19 cellular contexts compared by ENCODE assay signal in genomic region chr15:74132681-74133070, GRCh38. TPM values are rescaled to one million over a fixed set of nuclear protein-coding genes. Genes with fewer than 3 reads are reported as not detected.
DNase-seq lines count a peak whose midpoint lies in the region; ATAC-seq, FAIRE-seq and TF ChIP-seq lines count a peak whose summit lies in the region.
"Had no signal": no experiment of that assay in that cellular context is flagged by ENCODE, and none has a peak within 500 bp of the region (broad histone marks: within the 10 kb centered on the region; RNA-seq: fewer than 3 reads in every experiment).

No MANE protein-coding gene starts in this region.

- no peak overlapping the region for H3K9ac ChIP-seq in IMR-90 (ENCODE audit: low read depth, low read length)
- no peak overlapping the region for H3K9ac ChIP-seq in endothelial cell of umbilical vein (replicated peaks; ENCODE audit: extremely low read depth, insufficient read depth, low read length)
- peak overlapping the region; percentile 100 for H3K9ac ChIP-seq in neural cell (ENCODE audit: low read length)
- H3K9ac ChIP-seq: BLaER1 treated with 17β-estradiol and CSF1 and Interleukin-3, amounts not matched to agents 10 nM and 100 nM had no signal

- WGBS in IMR-90 (ENCODE audit: extremely low coverage in 2 of 2, insufficient read length in 1 of 2), 2 experiments = 7% methylated on average over 17 of the region's 34 CpGs; no CpG with 5 or more reads in 1 of the 2 experiments
- WGBS in body of pancreas, 2 donors = 0 to 9% methylated on average over 6 to 34 of the region's 34 CpGs

- in situ Hi-C loops in IMR-90 (cut with MboI; ENCODE audit: low sequenced_read_pairs) = loop anchor here (5.0 kb wide), 1 partner anchor 155 kb away; no protein-coding TSS in a partner anchor

- intact Hi-C loops in IMR-90 (cut with micrococcal nuclease) (no loop called here), endothelial cell of umbilical vein (cut with micrococcal nuclease) (loop anchor here (5.0 kb wide), 2 partner anchors 160 to 180 kb away; no protein-coding TSS in a partner anchor), body of pancreas (cut with DNase I) (no loop called here)

- H3K9me1 ChIP-seq in IMR-90 (ENCODE audit: insufficient read depth, low read length) (peaks cover 2% of the 10 kb centered on the region), endothelial cell of umbilical vein (replicated peaks; ENCODE audit: control insufficient read depth, extremely low read depth, insufficient read depth, low read length) (no peaks in the 10 kb centered on the region)

- H3K36me3 ChIP-seq in IMR-90 (ENCODE audit: control insufficient read depth, insufficient read depth, low read length) = no peaks in the 10 kb centered on the region
- H3K36me3 ChIP-seq in endothelial cell of umbilical vein (ENCODE audit: control insufficient read depth in 2 of 2, extremely low read depth in 1 of 2, insufficient read depth in 2 of 2, low read length in 2 of 2) = no peaks in the 10 kb centered on the region
- H3K36me3 ChIP-seq in neural cell (ENCODE audit: insufficient read depth, low read length) = peaks cover 31% of the 10 kb centered on the region
- H3K36me3 ChIP-seq in body of pancreas (replicated peaks in 1 of 2; ENCODE audit: insufficient read depth in 1 of 2, low read depth in 2 of 2) = no peaks in the 10 kb centered on the region
- H3K36me3 ChIP-seq: BLaER1 treated with 17β-estradiol and CSF1 and Interleukin-3, amounts not matched to agents 10 nM and 100 nM; prostate gland; thoracic aorta had no signal

- peaks cover 19% of the 10 kb centered on the region; the same call in 1 of the 2 replicates for H4K20me1 ChIP-seq in IMR-90 (ENCODE audit: insufficient read depth, low read length)
- H4K20me1 ChIP-seq in endothelial cell of umbilical vein (replicated peaks; ENCODE audit: control insufficient read depth, extremely low read depth, insufficient read depth, low read length) = no peaks in the 10 kb centered on the region
- no peaks in the 10 kb centered on the region for H4K20me1 ChIP-seq in neural cell (ENCODE audit: insufficient read depth)

- no peak overlapping the region for H4K8ac ChIP-seq in IMR-90 (ENCODE audit: low read depth in 2 of 2, low read length in 2 of 2)

- H3K4me1 ChIP-seq in IMR-90 (ENCODE audit: control insufficient read depth, insufficient read depth, low read length) = no peaks in the 10 kb centered on the region; the same call in 1 of the 2 replicates
- peaks cover 15% of the 10 kb centered on the region for H3K4me1 ChIP-seq in endothelial cell of umbilical vein (ENCODE audit: control insufficient read depth, extremely low read depth, insufficient read depth, low read length)
- peaks cover 44% of the 10 kb centered on the region for H3K4me1 ChIP-seq in body of pancreas

- no peak overlapping the region for H2AK5ac ChIP-seq in IMR-90 (ENCODE audit: low read depth, low read length)

- H2AFZ ChIP-seq in IMR-90 (replicated peaks; ENCODE audit: low read length, poor library complexity) (no peak overlapping the region), endothelial cell of umbilical vein (ENCODE audit: low read depth, low read length) (no peak overlapping the region), neural cell (ENCODE audit: low read depth, low read length) (no peak overlapping the region)

- no peaks in the 10 kb centered on the region for H3K79me2 ChIP-seq in endothelial cell of umbilical vein (ENCODE audit: control insufficient read depth, insufficient read depth, low read length)
- H3K79me2 ChIP-seq in neural cell (replicated peaks; ENCODE audit: insufficient read depth, low read length) = peaks cover 92% of the 10 kb centered on the region

- H4K5ac ChIP-seq in IMR-90 (ENCODE audit: low read depth, low read length) = no peak overlapping the region

- POLR2A ChIA-PET in IMR-90 (lab: Charles Lee; ENCODE audit: unreplicated experiment) (no interaction called here), endothelial cell of umbilical vein (lab: Charles Lee) (no interaction called here)

- no peak for DNase-seq in GM12891 (ENCODE audit: insufficient read length, low spot score)
- DNase-seq in IMR-90 = peak; percentile 24
- no peak for DNase-seq in endothelial cell of umbilical vein (ENCODE audit: low read depth, low spot score)
- no peak for DNase-seq in left lobe of liver (ENCODE audit: low spot score)
- DNase-seq in body of pancreas = no peak
- DNase-seq: activated CD4-positive, CD25-positive, alpha-beta regulatory T cell treated with anti-CD3 and anti-CD28 coated beads, Interleukin-2, amount 50 U/mL, for 72 hours; activated naive CD4-positive, alpha-beta T cell treated with Interleukin-2 at 50 U/mL for 16 hours; DND-41; effector memory CD8-positive, alpha-beta T cell; NCI-H187; NCI-H526 treated with DMSO at 0.1 percent for 48 hours had no signal

- H3K56ac ChIP-seq in IMR-90 (ENCODE audit: extremely low read depth, insufficient read depth, low read length) = no peak overlapping the region

- H3K14ac ChIP-seq in IMR-90 (replicated peaks; ENCODE audit: low read depth, low read length) = no peak overlapping the region

- H3K27ac ChIP-seq in IMR-90 (ENCODE audit: insufficient read depth, low read length) (no peak overlapping the region), endothelial cell of umbilical vein (ENCODE audit: insufficient read depth, low read depth, low read length) (no peak overlapping the region), neural cell (ENCODE audit: low read length) (peak overlapping the region; percentile 100), body of pancreas (no peak overlapping the region)
- H3K27ac ChIP-seq: BLaER1 treated with 17β-estradiol and CSF1 and Interleukin-3, amounts not matched to agents 10 nM and 100 nM; prostate gland; thoracic aorta had no signal

- H3K9me2 ChIP-seq in neural cell (ENCODE audit: insufficient read depth, low read length) = no peaks in the 10 kb centered on the region

- H2BK15ac ChIP-seq in IMR-90 (ENCODE audit: low read depth, low read length) = no peak overlapping the region

- no peak overlapping the region for H3K4me3 ChIP-seq in IMR-90 (ENCODE audit: insufficient read depth, low read depth, low read length)
- no peak overlapping the region for H3K4me3 ChIP-seq in endothelial cell of umbilical vein (replicated peaks in 1 of 3; ENCODE audit: insufficient read depth in 1 of 3, low read depth in 1 of 3, low read length in 3 of 3)
- peak overlapping the region; percentile 95 for H3K4me3 ChIP-seq in neural cell (ENCODE audit: low read length)
- no peak overlapping the region for H3K4me3 ChIP-seq in body of pancreas
- H3K4me3 ChIP-seq: BLaER1 treated with 17β-estradiol and CSF1 and Interleukin-3, amounts not matched to agents 10 nM and 100 nM; prostate gland; thoracic aorta had no signal

- TF ChIP-seq POLR2A in GM12891 (IDR thresholded peaks at IDR 0.05; ENCODE audit: low read depth, low read length) (no peak), IMR-90 (IDR thresholded peaks at IDR 0.05; ENCODE audit: low read depth, low read length) (no peak), endothelial cell of umbilical vein (IDR thresholded peaks at IDR 0.05; ENCODE audit: low read depth, low read length) (no peak), body of pancreas (IDR thresholded peaks at IDR 0.05) (no peak)

- CTCF ChIA-PET in IMR-90 (lab: Yijun Ruan, JAX) = no interaction called here
- CTCF ChIA-PET in endothelial cell of umbilical vein (lab: Charles Lee) = interaction anchor here (2.6 kb wide), 1 partner anchor 175 kb away, joined by 23 read pairs; no protein-coding TSS in a partner anchor

- H3K79me1 ChIP-seq in IMR-90 (ENCODE audit: low read depth in 1 of 2, low read length in 2 of 2) = no peaks in the 10 kb centered on the region

- no peak overlapping the region for H3K23ac ChIP-seq in IMR-90 (ENCODE audit: low read depth, low read length)

- TF ChIP-seq RAD21 in IMR-90 (IDR thresholded peaks at IDR 0.05; ENCODE audit: low read length) (no peak), neural cell (conservative IDR thresholded peaks at IDR 0.05) (no peak)

- H3F3A ChIP-seq in neural cell (ENCODE audit: insufficient read depth, low read length, poor library complexity, severe bottlenecking) = peaks cover 10% of the 10 kb centered on the region

- H3K9me3 ChIP-seq in IMR-90 (ENCODE audit: control insufficient read depth, insufficient read depth, low read length) (peaks cover 8% of the 10 kb centered on the region), endothelial cell of umbilical vein (replicated peaks; ENCODE audit: control insufficient read depth, insufficient read depth, low read length) (no peaks in the 10 kb centered on the region), neural cell (ENCODE audit: low read length) (peaks cover 33% of the 10 kb centered on the region), body of pancreas (no peaks in the 10 kb centered on the region)
- H3K9me3 ChIP-seq: prostate gland, thoracic aorta had no signal

- dilution Hi-C loops in IMR-90 (cut with HindIII; ENCODE audit: low sequenced_read_pairs, unreplicated experiment) (no loop called here), endothelial cell of umbilical vein (cut with MboI; ENCODE audit: extremely low pct_ligation_motif_present, low sequenced_read_pairs) (no loop called here)

- TF ChIP-seq EP300 in neural cell (conservative IDR thresholded peaks at IDR 0.05; ENCODE audit: poor library complexity, severe bottlenecking) = no peak

- ATAC-seq in IMR-90 (ENCODE audit: low read depth) = no peak
- ATAC-seq in left lobe of liver = no peak
- no peak for ATAC-seq in HG03159 (IDR thresholded peaks at IDR 0.05; ENCODE audit: unreplicated experiment)
- ATAC-seq in body of pancreas = no peak
- ATAC-seq: effector memory CD8-positive, alpha-beta T cell had no signal

- H2AK9ac ChIP-seq in IMR-90 (replicated peaks; ENCODE audit: low read depth, low read length, poor library complexity) = no peak overlapping the region

- H3K18ac ChIP-seq in IMR-90 (ENCODE audit: low read depth, low read length) = no peak overlapping the region

- H2BK5ac ChIP-seq in IMR-90 (ENCODE audit: low read depth, low read length, poor library complexity, severe bottlenecking) = no peak overlapping the region

- TF ChIP-seq CTCF in IMR-90 (conservative IDR thresholded peaks at IDR 0.05; ENCODE audit: low read depth, low read length) (no peak), endothelial cell of umbilical vein (IDR thresholded peaks at IDR 0.05; ENCODE audit: extremely low read depth in 1 of 2, insufficient read depth in 1 of 2, low read depth in 1 of 2, low read length in 2 of 2) (no peak), neural cell (IDR thresholded peaks at IDR 0.05; ENCODE audit: poor library complexity, severe bottlenecking) (no peak), body of pancreas (IDR thresholded peaks at IDR 0.05) (no peak)

- H2BK20ac ChIP-seq in IMR-90 (ENCODE audit: low read depth, low read length) = no peak overlapping the region

- no peak overlapping the region for H3K4ac ChIP-seq in IMR-90 (ENCODE audit: low read depth, low read length)

- H3K27me3 ChIP-seq in IMR-90 (ENCODE audit: control insufficient read depth, insufficient read depth, low read length) (peaks cover 95% of the 10 kb centered on the region), endothelial cell of umbilical vein (ENCODE audit: control insufficient read depth in 2 of 2, insufficient read depth in 2 of 2, low read length in 2 of 2) (peaks cover 88 to 89% of the 10 kb centered on the region in 2 experiments), neural cell (ENCODE audit: insufficient read depth, low read depth, low read length) (no peaks in the 10 kb centered on the region), body of pancreas (peaks cover 0 to 61% of the 10 kb centered on the region in 2 donors)

- BruUV-seq in IMR-90 (replicated peaks; lab: Mats Ljungman, UMichigan) (no TSS peak), endothelial cell of umbilical vein (replicated peaks; lab: Mats Ljungman, UMichigan) (no TSS peak)

- H2BK120ac ChIP-seq in IMR-90 (ENCODE audit: low read depth, low read length) = no peak overlapping the region

- H4K91ac ChIP-seq in IMR-90 (ENCODE audit: insufficient read depth, low read depth, low read length) = no peak overlapping the region

- H3K4me2 ChIP-seq in IMR-90 (ENCODE audit: low read depth, low read length) (no peak overlapping the region), endothelial cell of umbilical vein (ENCODE audit: insufficient read depth, low read length) (no peak overlapping the region), neural cell (ENCODE audit: low read length) (peak overlapping the region; percentile 41)
- H3K4me2 ChIP-seq: BLaER1 treated with 17β-estradiol and CSF1 and Interleukin-3, amounts not matched to agents 10 nM and 100 nM had no signal

- peak; percentile 75 for FAIRE-seq in GM12891 (lab: Jason Lieb, UNC)
- FAIRE-seq in endothelial cell of umbilical vein (lab: Jason Lieb, UNC) = no peak
- FAIRE-seq: kidney had no signal

RNA-seq across cellular contexts. Expression of gene ISLR2, which starts 2.3 kb away (rescaled TPM):
- 0.44 TPM for polyA plus RNA-seq in GM12891 (2012; ENCODE audit: low read depth, missing spikeins)
- not detected in 2 replicates for total RNA-seq in IMR-90 (2012; rRNA removed)
- not detected in 2 replicates for polyA plus RNA-seq in IMR-90 (2012; rRNA removed)
- polyA plus RNA-seq in IMR-90 (2012; cell fraction: cytosol; rRNA removed) = not detected in 2 replicates
- not detected in 2 replicates for polyA plus RNA-seq in IMR-90 (2012; cell fraction: nucleus; rRNA removed; ENCODE audit: low replicate concordance)
- not detected in 2 replicates for total RNA-seq in endothelial cell of umbilical vein
- polyA plus RNA-seq in endothelial cell of umbilical vein = not detected in 2 replicates
- polyA plus RNA-seq in endothelial cell of umbilical vein (2011; cell fraction: cytosol; rRNA removed) = not detected in 2 replicates
- polyA plus RNA-seq in endothelial cell of umbilical vein (2011; cell fraction: nucleus; rRNA removed) = not detected in 2 replicates
- polyA plus RNA-seq in endothelial cell of umbilical vein (2012) = not detected in 2 replicates
- not detected in 2 replicates for polyA minus RNA-seq in endothelial cell of umbilical vein
- not detected for polyA minus RNA-seq in endothelial cell of umbilical vein (2011; cell fraction: cytosol; rRNA and poly(A)+ RNA removed)
- not detected in 2 replicates for polyA minus RNA-seq in endothelial cell of umbilical vein (2011; cell fraction: nucleus; rRNA and poly(A)+ RNA removed)
- 301 and 330 TPM in 2 replicates for polyA plus RNA-seq in neural cell
- 444 and 493 TPM in 2 replicates for polyA minus RNA-seq in neural cell
- total RNA-seq in left lobe of liver = 0.30 TPM
- not detected for total RNA-seq in body of pancreas
- total RNA-seq: thoracic aorta had no signal

RNA-seq across cellular contexts. Expression of gene ISLR, which starts 40.8 kb away (rescaled TPM):
- 0.99 TPM for polyA plus RNA-seq in GM12891 (2012; ENCODE audit: low read depth, missing spikeins)
- under 0.01 TPM in 2 replicates for total RNA-seq in IMR-90 (2012; rRNA removed)
- 0.79 and 1.0 TPM in 2 replicates for polyA plus RNA-seq in IMR-90 (2012; rRNA removed)
- 0.53 and 2.1 TPM in 2 replicates for polyA plus RNA-seq in IMR-90 (2012; cell fraction: cytosol; rRNA removed)
- 0.40 and 0.44 TPM in 2 replicates for polyA plus RNA-seq in IMR-90 (2012; cell fraction: nucleus; rRNA removed; ENCODE audit: low replicate concordance)
- total RNA-seq in endothelial cell of umbilical vein = not detected in 2 replicates
- polyA plus RNA-seq in endothelial cell of umbilical vein = not detected in 2 replicates
- not detected in 2 replicates for polyA plus RNA-seq in endothelial cell of umbilical vein (2011; cell fraction: cytosol; rRNA removed)
- polyA plus RNA-seq in endothelial cell of umbilical vein (2011; cell fraction: nucleus; rRNA removed) = not detected in 2 replicates
- polyA plus RNA-seq in endothelial cell of umbilical vein (2012) = not detected in 2 replicates
- polyA minus RNA-seq in endothelial cell of umbilical vein = not detected in 2 replicates
- not detected for polyA minus RNA-seq in endothelial cell of umbilical vein (2011; cell fraction: cytosol; rRNA and poly(A)+ RNA removed)
- not detected in 2 replicates for polyA minus RNA-seq in endothelial cell of umbilical vein (2011; cell fraction: nucleus; rRNA and poly(A)+ RNA removed)
- polyA plus RNA-seq in neural cell = not detected in 2 replicates
- polyA minus RNA-seq in neural cell = not detected in 2 replicates
- 2.3 TPM for total RNA-seq in left lobe of liver
- 10 to 100 TPM; 10.5 to 15.8 TPM for total RNA-seq in body of pancreas

RNA-seq across cellular contexts. Expression of gene GOLGA6A, which starts 50.3 kb away (rescaled TPM):
- not detected for polyA plus RNA-seq in GM12891 (2012; ENCODE audit: low read depth, missing spikeins)
- total RNA-seq in IMR-90 (2012; rRNA removed) (not detected in 2 replicates), endothelial cell of umbilical vein (not detected in 2 replicates), left lobe of liver (1.6 TPM), body of pancreas (not detected)
- polyA plus RNA-seq in IMR-90 (2012; rRNA removed) (not detected in 2 replicates), endothelial cell of umbilical vein (not detected in 2 replicates), neural cell (0.50 TPM in 2 replicates)
- polyA plus RNA-seq in IMR-90 (2012; cell fraction: cytosol; rRNA removed) = not detected in 2 replicates
- polyA plus RNA-seq in IMR-90 (2012; cell fraction: nucleus; rRNA removed; ENCODE audit: low replicate concordance) = 0.14 TPM in 1 of 2 replicates, not detected in the other
- not detected in 2 replicates for polyA plus RNA-seq in endothelial cell of umbilical vein (2011; cell fraction: cytosol; rRNA removed)
- polyA plus RNA-seq in endothelial cell of umbilical vein (2011; cell fraction: nucleus; rRNA removed) = not detected in 2 replicates
- not detected in 2 replicates for polyA plus RNA-seq in endothelial cell of umbilical vein (2012)
- polyA minus RNA-seq in endothelial cell of umbilical vein (not detected in 2 replicates), neural cell (0.12 and 0.24 TPM in 2 replicates)
- not detected for polyA minus RNA-seq in endothelial cell of umbilical vein (2011; cell fraction: cytosol; rRNA and poly(A)+ RNA removed)
- polyA minus RNA-seq in endothelial cell of umbilical vein (2011; cell fraction: nucleus; rRNA and poly(A)+ RNA removed) = not detected in 2 replicates
- total RNA-seq: glomerular endothelial cell, RPMI7951 had no signal
